ENCODE assay signal across 8 cellular contexts in genomic region chr19:33778089-33778791, GRCh38. TPM values are rescaled to one million over a fixed set of nuclear protein-coding genes. Genes with fewer than 3 reads are reported as not detected.
DNase-seq lines count a peak whose midpoint lies in the region; ATAC-seq and TF ChIP-seq lines count a peak whose summit lies in the region.

No MANE protein-coding gene starts in this region.

- no peak overlapping the region for H2BK120ac ChIP-seq in trophoblast cell (ENCODE audit: insufficient read depth, low read length, poor library complexity)

- H2BK5ac ChIP-seq in trophoblast cell (ENCODE audit: low read depth, low read length, poor library complexity), result no peak overlapping the region

- no peak overlapping the region for H3K27ac ChIP-seq in trophoblast cell (ENCODE audit: low read depth, low read length)

- WGBS in trophoblast cell (ENCODE audit: extremely low coverage, insufficient coverage, insufficient read length), result no CpG with 5 or more reads among the region's 49 CpGs

- H2AFZ ChIP-seq in trophoblast cell (ENCODE audit: insufficient read depth, low read length, poor library complexity), result peak overlapping the region; percentile 37

- H3K36me3 ChIP-seq in trophoblast cell (ENCODE audit: control insufficient read depth in 1 of 2, insufficient read depth in 2 of 2, low read length in 2 of 2), result no peaks in the 10 kb centered on the region

- H3K14ac ChIP-seq in trophoblast cell (ENCODE audit: low read length), result no peak overlapping the region

- no peak overlapping the region for H3K23ac ChIP-seq in trophoblast cell (ENCODE audit: low read length)

- H4K91ac ChIP-seq in trophoblast cell (ENCODE audit: low read depth, low read length), result no peak overlapping the region

- H3K9me3 ChIP-seq in trophoblast cell (ENCODE audit: insufficient read depth, low read depth, low read length), result peaks cover 5% of the 10 kb centered on the region

- peak overlapping the region; percentile 40 for H3K4me2 ChIP-seq in trophoblast cell (ENCODE audit: low read length)

- no peaks in the 10 kb centered on the region for H3K79me2 ChIP-seq in trophoblast cell (ENCODE audit: control insufficient read depth, insufficient read depth, low read length, poor library complexity)

- in situ Hi-C loops in SK-MEL-5 (cut with HindIII; ENCODE audit: low pct_unique_long_range_greater_than_20kb, low sequenced_read_pairs), result no loop called here

- no peak overlapping the region for H3K18ac ChIP-seq in trophoblast cell (ENCODE audit: low read length)

- no peak overlapping the region for H3K4ac ChIP-seq in trophoblast cell (ENCODE audit: low read depth, low read length)

- H3K4me3 ChIP-seq in LNCaP clone FGC (ENCODE audit: low read depth, low read length), result peak overlapping the region; percentile 38
- H3K4me3 ChIP-seq in trophoblast cell (ENCODE audit: low read depth, low read length), result peak overlapping the region; percentile 2

- no peak overlapping the region for H4K12ac ChIP-seq in trophoblast cell (ENCODE audit: low read depth, low read length)

- no peaks in the 10 kb centered on the region for H3K79me1 ChIP-seq in trophoblast cell (ENCODE audit: low read length)

- no peaks in the 10 kb centered on the region for H3K27me3 ChIP-seq in trophoblast cell (ENCODE audit: insufficient read depth, low read length)

- no peak overlapping the region for H3K9ac ChIP-seq in trophoblast cell (ENCODE audit: low read length)

- peak; percentile 82 for ATAC-seq in GM21786 (IDR thresholded peaks at IDR 0.05; ENCODE audit: unreplicated experiment)

- TF ChIP-seq CTCF in LNCaP clone FGC (IDR thresholded peaks at IDR 0.05; ENCODE audit: control insufficient read depth, extremely low read depth, insufficient read depth), result peak; percentile 100

- H2BK12ac ChIP-seq in trophoblast cell (ENCODE audit: low read length), result no peak overlapping the region

- DNase-seq in DMS53 (lab: John Stamatoyannopoulos, UW), result peak; percentile 79
- peak; percentile 21 for DNase-seq in LNCaP clone FGC (ENCODE audit: low read depth)
- peak; percentile 74 for DNase-seq in SK-MEL-5 (ENCODE audit: low read depth, low spot score)
- peak; percentile 76 to 81 (median 80) for DNase-seq in activated naive CD4-positive, alpha-beta T cell (lab: John Stamatoyannopoulos, UW)
- peak; percentile 74 for DNase-seq in glomerular visceral epithelial cell (ENCODE audit: extremely low spot score)
- DNase-seq in trophoblast cell, result peak; percentile 72 to 91
- DNase-seq in ureter (ENCODE audit: low spot score), result peak; percentile 87

- no peak overlapping the region for H2AK5ac ChIP-seq in trophoblast cell (ENCODE audit: low read length)

- no peak overlapping the region for H4K8ac ChIP-seq in trophoblast cell (ENCODE audit: low read depth, low read length)

- H3K4me1 ChIP-seq in trophoblast cell (ENCODE audit: control insufficient read depth in 1 of 2, insufficient read depth in 2 of 2, low read length in 2 of 2), result peaks cover 3 to 5% of the 10 kb centered on the region in 2 experiments

RNA-seq across cellular contexts. Expression of gene KCTD15, which starts 18.4 kb away (rescaled TPM):
- total RNA-seq in SK-MEL-5 (2014; rRNA removed; shearing (Covaris generic)), result 50.1 and 65.4 TPM in 2 replicates
- polyA plus RNA-seq in SK-MEL-5 (2015; cell fraction: cytosol; rRNA removed), result 86.8 and 103 TPM in 2 replicates
- 96.1 and 137 TPM in 2 replicates for polyA plus RNA-seq in SK-MEL-5 (2015; cell fraction: nucleus; rRNA removed)
- 13.5 and 14.1 TPM in 2 replicates for polyA plus RNA-seq in trophoblast cell (2013)
- 49.3 TPM for total RNA-seq in ureter

Comparison
In these comparisons a context has a peak if more than half of its experiments do, and no peak if none do; other contexts are left out.
1. DNase-seq: peak in every context shown above with its lines; median percentile 87 in ureter; 82 in trophoblast cell; 80 in activated naive CD4-positive, alpha-beta T cell; 79 in DMS53; 74 in SK-MEL-5; 74 in glomerular visceral epithelial cell; 21 in LNCaP clone FGC.